In genomic region chr9:131701789-131702337, GRCh38 we compare ENCODE assay signal across 17 cellular contexts. TPM values are rescaled to one million over a fixed set of nuclear protein-coding genes. Genes with fewer than 3 reads are reported as not detected.
DNase-seq lines count a peak whose midpoint lies in the region; ATAC-seq and TF ChIP-seq lines count a peak whose summit lies in the region.
"Had no signal": no experiment of that assay in that cellular context is flagged by ENCODE, and none has a peak within 500 bp of the region (broad histone marks: within the 10 kb centered on the region; RNA-seq: fewer than 3 reads in every experiment).

No MANE protein-coding gene starts in this region.

- H3K4me1 ChIP-seq in foreskin keratinocyte (peaks cover 30% of the 10 kb centered on the region), gastrocnemius medialis (peaks cover 60 to 85% of the 10 kb centered on the region in 2 donors)

- intact Hi-C loops in gastrocnemius medialis (cut with DNase I; ENCODE audit: low total_unique reads) = no loop called here

- H3K27me3 ChIP-seq in foreskin keratinocyte = no peaks in the 10 kb centered on the region
- H3K27me3 ChIP-seq in gastrocnemius medialis = no peaks in the 10 kb centered on the region
- H3K27me3 ChIP-seq: vagina had no signal

- ATAC-seq in foreskin keratinocyte (peak; percentile 47), gastrocnemius medialis (no peak), HG03045 (IDR thresholded peaks at IDR 0.05; ENCODE audit: unreplicated experiment) (no peak), GM18861 (IDR thresholded peaks at IDR 0.05; ENCODE audit: unreplicated experiment) (no peak)
- ATAC-seq: stimulated activated naive CD8-positive, alpha-beta T cell treated with anti-CD3 and anti-CD28 coated beads, Interleukin-15, amount 100 ng/mL, for 72 hours had no signal

- H3K27ac ChIP-seq in foreskin keratinocyte (peak overlapping the region; percentile 19), gastrocnemius medialis (peak overlapping the region; percentile 74 to 85 (median 79))
- H3K27ac ChIP-seq: KMS-11, vagina had no signal

- no peaks in the 10 kb centered on the region for H3K9me3 ChIP-seq in gastrocnemius medialis
- H3K9me3 ChIP-seq: vagina had no signal

- TF ChIP-seq CTCF in foreskin keratinocyte (conservative IDR thresholded peaks at IDR 0.05) (no peak), gastrocnemius medialis (IDR thresholded peaks at IDR 0.05 in 4 of 5, conservative IDR thresholded peaks at IDR 0.05 in 1 of 5) (no peak)

- peak; percentile 20 for DNase-seq in NCI-H2107 treated with DMSO at 0.1 percent for 48 hours (lab: John Stamatoyannopoulos, UW; ENCODE audit: unreplicated experiment)
- no peak for DNase-seq in NCI-H2107 (lab: John Stamatoyannopoulos, UW)
- peak; percentile 11 for DNase-seq in NCI-H526 treated with DMSO at 0.1 percent for 48 hours (lab: John Stamatoyannopoulos, UW)
- peak in 1 of 2 donors; percentile 38 for DNase-seq in foreskin keratinocyte
- no peak for DNase-seq in gastrocnemius medialis
- no peak for DNase-seq in NCI-H345 (lab: John Stamatoyannopoulos, UW)
- DNase-seq: activated CD4-positive, alpha-beta T cell treated with anti-CD3 and anti-CD28 coated beads for 48 hours; activated naive CD8-positive, alpha-beta T cell treated with anti-CD3 and anti-CD28 coated beads for 36 hours; activated T-cell treated with anti-CD3 and anti-CD28 coated beads for 4 hours; COR-L47; NCI-H146; small intestine; stimulated activated naive CD8-positive, alpha-beta T cell treated with anti-CD3 and anti-CD28 coated beads, Interleukin-15, amount 100 ng/mL, for 72 hours had no signal

- H3K4me3 ChIP-seq in gastrocnemius medialis = no peak overlapping the region
- H3K4me3 ChIP-seq: vagina had no signal

- TF ChIP-seq POLR2A in gastrocnemius medialis (IDR thresholded peaks at IDR 0.05) = no peak

- H3K36me3 ChIP-seq in gastrocnemius medialis = no peaks in the 10 kb centered on the region
- H3K36me3 ChIP-seq: vagina had no signal

- in situ Hi-C loops in gastrocnemius medialis (cut with MboI; ENCODE audit: low sequenced_read_pairs in 4 of 4) = no loop called here

RNA-seq across cellular contexts. Expression of gene RAPGEF1, which starts 38.0 kb away (rescaled TPM):
- total RNA-seq in foreskin keratinocyte (31.1 and 34.8 TPM in 2 replicates), gastrocnemius medialis (100 to 1,000 TPM; 123 to 296 (median 217) TPM)
- 10.7 and 12.9 TPM in 2 replicates for polyA plus RNA-seq in foreskin keratinocyte

Comparison
In these comparisons a context has a peak if more than half of its experiments do, and no peak if none do; other contexts are left out.
1. DNase-seq: peak in NCI-H2107 treated with DMSO at 0.1 percent for 48 hours (single experiment) and NCI-H526 treated with DMSO at 0.1 percent for 48 hours (single experiment); none in NCI-H2107 (single experiment), gastrocnemius medialis (0 of 2) and NCI-H345 (single experiment).